20 cellular contexts compared by ENCODE assay signal in genomic region chr3:157913751-157914150, GRCh38.
A peak's percentile ranks its signal among the peaks of the same experiment; 100 is the strongest.
DNase-seq lines count a peak whose midpoint lies in the region; ATAC-seq and TF ChIP-seq lines count a peak whose summit lies in the region.
"Had no signal": no experiment of that assay in that cellular context is flagged by ENCODE, and none has a peak within 500 bp of the region (broad histone marks: within the 10 kb centered on the region; RNA-seq: fewer than 3 reads in every experiment).

No MANE protein-coding gene starts in this region.

- H3K36me3 ChIP-seq in tibial artery, result no peaks in the 10 kb centered on the region
- H3K36me3 ChIP-seq: ovary, spleen had no signal

- H3K4me3 ChIP-seq in AG10803 (ENCODE audit: low read length) (no peak overlapping the region), tibial artery (no peak overlapping the region)
- H3K4me3 ChIP-seq: ovary, spleen had no signal

- H3K9me3 ChIP-seq in tibial artery, result no peaks in the 10 kb centered on the region
- H3K9me3 ChIP-seq: ovary, spleen had no signal

- TF ChIP-seq CTCF in AG10803 (conservative IDR thresholded peaks at IDR 0.05; ENCODE audit: low read length), result no peak
- no peak for TF ChIP-seq CTCF in tibial artery (IDR thresholded peaks at IDR 0.05)

- no peaks in the 10 kb centered on the region for H3K27me3 ChIP-seq in tibial artery
- H3K27me3 ChIP-seq: ovary, spleen had no signal

- no peak overlapping the region for H3K27ac ChIP-seq in tibial artery
- H3K27ac ChIP-seq: epithelial cell of prostate, ovary, spleen had no signal

- DNase-seq in AG10803 (ENCODE audit: low read depth) (peak; percentile 54), HEK293T (ENCODE audit: extremely low spot score) (peak; percentile 50), left kidney (ENCODE audit: low read depth, low spot score) (peak; percentile 92), tibial artery (no peak), NCI-H1417 treated with DMSO at 0.1 percent for 48 hours (lab: John Stamatoyannopoulos, UW) (no peak)
- DNase-seq: activated effector memory CD4-positive, alpha-beta T cell treated with Interleukin-2 at 50 U/mL for 16 hours; hypothalamus; KBM-7; NCI-H1694; NCI-H526 treated with DMSO at 0.1 percent for 48 hours; ovary; RPMI8226; spleen; stimulated activated naive CD8-positive, alpha-beta T cell treated with anti-CD3 and anti-CD28 coated beads, Interleukin-15, Interleukin-2, amounts not matched to agents 100 U/mL and 50 U/mL, for 24 hours had no signal

- intact Hi-C loops in tibial artery (cut with DNase I; ENCODE audit: low total_unique reads), result no loop called here

- no peaks in the 10 kb centered on the region for H3K4me1 ChIP-seq in tibial artery
- H3K4me1 ChIP-seq: spleen had no signal

- POLR2A ChIA-PET in HEK293T (lab: Yijun Ruan, JAX), result no interaction called here

- CTCF ChIA-PET in HEK293T (lab: Yijun Ruan, JAX), result no interaction called here

- ATAC-seq in SK-N-SH treated with all-trans-retinoic acid at 6 μM for 48 hours (peak; percentile 87), GM21786 (IDR thresholded peaks at IDR 0.05; ENCODE audit: unreplicated experiment) (no peak), HG02678 (IDR thresholded peaks at IDR 0.05; ENCODE audit: unreplicated experiment) (no peak)
- ATAC-seq: left lobe of liver; stimulated activated naive CD8-positive, alpha-beta T cell treated with anti-CD3 and anti-CD28 coated beads, Interleukin-15, Interleukin-2, amounts not matched to agents 100 U/mL and 50 U/mL, for 24 hours; WTC11 had no signal

TF ChIP-seq in HEK293T, 16 proteins besides CTCF, POLR2A, EP300 and RAD21:
- TF ChIP-seq LEF1 (IDR thresholded peaks at IDR 0.05; ENCODE audit: borderline replicate concordance) (no peak), ELF4 (IDR thresholded peaks at IDR 0.05) (no peak), SUZ12 (IDR thresholded peaks at IDR 0.05) (no peak), FOXM1 (IDR thresholded peaks at IDR 0.05; ENCODE audit: borderline replicate concordance) (peak; percentile 59; the same call in 1 of the 2 replicates), NFRKB (IDR thresholded peaks at IDR 0.05) (no peak), ARNT (IDR thresholded peaks at IDR 0.05) (peak; percentile 74), FOXA1 (IDR thresholded peaks at IDR 0.05) (no peak), ZNF384 (IDR thresholded peaks at IDR 0.05) (peak; percentile 60; the same call in 1 of the 2 replicates), BHLHE40 (IDR thresholded peaks at IDR 0.05; ENCODE audit: borderline replicate concordance) (no peak), HDGF (IDR thresholded peaks at IDR 0.05; ENCODE audit: borderline replicate concordance) (no peak), SP1 (IDR thresholded peaks at IDR 0.05) (no peak), L3MBTL2 (conservative IDR thresholded peaks at IDR 0.05) (no peak), FOXK2 (IDR thresholded peaks at IDR 0.05) (no peak), PKNOX1 (IDR thresholded peaks at IDR 0.05) (peak; percentile 95), CTBP1 (IDR thresholded peaks at IDR 0.05; ENCODE audit: borderline replicate concordance) (peak; percentile 85; the same call in 1 of the 2 replicates), TARDBP (IDR thresholded peaks at IDR 0.05) (no peak)
TF ChIP-seq in HEK293T: peak in this region for 5.

TF ChIP-seq in SK-N-SH treated with all-trans-retinoic acid at 6 μM for 48 hours, 23 proteins besides CTCF, POLR2A, EP300 and RAD21:
- TF ChIP-seq ZC3H10 (CRISPR knock-in tag; IDR thresholded peaks at IDR 0.05) (0 out of 2 replicates have a peak, but pooled peaks have one; percentile 30), SNAI2 (CRISPR knock-in tag; IDR thresholded peaks at IDR 0.05) (no peak), TOX (CRISPR knock-in tag; IDR thresholded peaks at IDR 0.05; ENCODE audit: borderline replicate concordance) (no peak), PPARA (CRISPR knock-in tag; IDR thresholded peaks at IDR 0.05; ENCODE audit: borderline replicate concordance) (no peak), ARNTL (CRISPR knock-in tag; IDR thresholded peaks at IDR 0.05; ENCODE audit: borderline replicate concordance, low read depth) (no peak), ESRRG (CRISPR knock-in tag; IDR thresholded peaks at IDR 0.05) (no peak), PATZ1 (CRISPR knock-in tag; IDR thresholded peaks at IDR 0.05; ENCODE audit: borderline replicate concordance) (no peak), ISL1 (CRISPR knock-in tag; IDR thresholded peaks at IDR 0.05) (peak; percentile 83), GLIS3 (CRISPR knock-in tag; IDR thresholded peaks at IDR 0.05) (no peak), TCF4 (CRISPR knock-in tag; IDR thresholded peaks at IDR 0.05; ENCODE audit: borderline replicate concordance) (peak; percentile 41), ZFP30 (CRISPR knock-in tag; IDR thresholded peaks at IDR 0.05) (no peak), TSHZ2 (CRISPR knock-in tag; IDR thresholded peaks at IDR 0.05) (no peak), POU6F1 (CRISPR knock-in tag; IDR thresholded peaks at IDR 0.05; ENCODE audit: borderline replicate concordance, low read depth) (no peak), ZFP3 (CRISPR knock-in tag; IDR thresholded peaks at IDR 0.05) (no peak), ZNF8 (CRISPR knock-in tag; IDR thresholded peaks at IDR 0.05) (no peak), CREB5 (CRISPR knock-in tag; IDR thresholded peaks at IDR 0.05; ENCODE audit: low read depth) (no peak)

Comparison
In these comparisons a context has a peak if more than half of its experiments do, and no peak if none do; other contexts are left out.
1. DNase-seq: peak in AG10803 (single experiment), HEK293T (single experiment) and left kidney (single experiment); none in tibial artery (0 of 2) and NCI-H1417 treated with DMSO at 0.1 percent for 48 hours (single experiment).